In genomic region chr1:58789322-58789856, GRCh38 we compare ENCODE assay signal across 35 cellular contexts. TPM values are rescaled to one million over a fixed set of nuclear protein-coding genes. Genes with fewer than 3 reads are reported as not detected.
DNase-seq lines count a peak whose midpoint lies in the region; ATAC-seq, FAIRE-seq and TF ChIP-seq lines count a peak whose summit lies in the region.
"Had no signal": no experiment of that assay in that cellular context is flagged by ENCODE, and none has a peak within 500 bp of the region (broad histone marks: within the 10 kb centered on the region; RNA-seq: fewer than 3 reads in every experiment).

No MANE protein-coding gene starts in this region.

- H3K27me3 Mint-ChIP-seq in CD8-positive, alpha-beta T cell (ENCODE audit: low read depth) = no peaks in the 10 kb centered on the region
- peaks cover 32% of the 10 kb centered on the region for H3K27me3 Mint-ChIP-seq in neural crest cell (ENCODE audit: low read depth)
- H3K27me3 Mint-ChIP-seq: activated B cell treated with CpG ODN at 0.5 μM for 24 hours; activated naive CD8-positive, alpha-beta T cell treated with anti-CD3 and anti-CD28 coated beads for 36 hours; activated T-cell treated with anti-CD3 and anti-CD28 coated beads, Interleukin-2, amount 50 U/mL, for 24 hours; naive B cell; stimulated activated naive CD8-positive, alpha-beta T cell treated with anti-CD3 and anti-CD28 coated beads, Interleukin-15, amount 100 ng/mL, for 72 hours had no signal

- dilution Hi-C loops in keratinocyte (cut with MboI; ENCODE audit: extremely low pct_ligation_motif_present, low sequenced_read_pairs) = no loop called here

- peak overlapping the region; percentile 1 for H3K4me2 ChIP-seq in keratinocyte (ENCODE audit: control insufficient read depth, extremely low read depth, insufficient read depth, low read depth, low read length)

- H3K36me3 ChIP-seq in CD8-positive, alpha-beta T cell (ENCODE audit: insufficient read depth, low read length) = no peaks in the 10 kb centered on the region
- no peaks in the 10 kb centered on the region for H3K36me3 ChIP-seq in RWPE2 (ENCODE audit: low read depth)
- no peaks in the 10 kb centered on the region for H3K36me3 ChIP-seq in keratinocyte (ENCODE audit: control insufficient read depth in 2 of 2, extremely low read depth in 1 of 2, insufficient read depth in 2 of 2, low read length in 2 of 2)
- H3K36me3 ChIP-seq: esophagus muscularis mucosa, HAP-1, prostate gland, right lobe of liver, SJCRH30, thoracic aorta had no signal

- peaks cover 50% of the 10 kb centered on the region for H3K4me1 Mint-ChIP-seq in CD8-positive, alpha-beta T cell (ENCODE audit: low read depth)
- no peaks in the 10 kb centered on the region for H3K4me1 Mint-ChIP-seq in neural crest cell

- peak; percentile 29 for FAIRE-seq in keratinocyte (lab: Jason Lieb, UNC)
- FAIRE-seq: GM12892 had no signal

- ATAC-seq in CD8-positive, alpha-beta T cell = no peak
- no peak for ATAC-seq in RWPE2 (ENCODE audit: low read depth)
- ATAC-seq: right lobe of liver; stimulated activated naive CD8-positive, alpha-beta T cell treated with anti-CD3 and anti-CD28 coated beads, Interleukin-15, amount 100 ng/mL, for 72 hours had no signal

- POLR2A ChIA-PET in CD8-positive, alpha-beta T cell (lab: Charles Lee) = no interaction called here

- no peak overlapping the region for H3K27ac ChIP-seq in CD8-positive, alpha-beta T cell (ENCODE audit: low read depth, low read length)
- peak overlapping the region; percentile 4 for H3K27ac ChIP-seq in RWPE2 (ENCODE audit: poor library complexity, severe bottlenecking)
- no peak overlapping the region for H3K27ac ChIP-seq in keratinocyte (ENCODE audit: control insufficient read depth, insufficient read depth, low read length)
- H3K27ac ChIP-seq: esophagus muscularis mucosa, prostate gland, right lobe of liver, SJCRH30, thoracic aorta had no signal

- no peak overlapping the region for H3K9ac ChIP-seq in keratinocyte (ENCODE audit: control insufficient read depth, extremely low read depth, insufficient read depth, low read length)

- peak overlapping the region; percentile 61 for H2AFZ ChIP-seq in keratinocyte (ENCODE audit: control insufficient read depth, low read length)

- H4K20me1 ChIP-seq in keratinocyte (ENCODE audit: control insufficient read depth, extremely low read depth, insufficient read depth, low read length) = no peaks in the 10 kb centered on the region

- H3K36me3 Mint-ChIP-seq in CD8-positive, alpha-beta T cell = peaks cover 27% of the 10 kb centered on the region
- H3K36me3 Mint-ChIP-seq in neural crest cell (ENCODE audit: low read depth) = no peaks in the 10 kb centered on the region

- no peak overlapping the region for H3K4me3 Mint-ChIP-seq in CD8-positive, alpha-beta T cell
- peak overlapping the region; percentile 12 for H3K4me3 Mint-ChIP-seq in neural crest cell
- H3K4me3 Mint-ChIP-seq: activated B cell treated with CpG ODN at 0.5 μM for 24 hours; activated naive CD8-positive, alpha-beta T cell treated with anti-CD3 and anti-CD28 coated beads for 36 hours; activated T-cell treated with anti-CD3 and anti-CD28 coated beads, Interleukin-2, amount 50 U/mL, for 24 hours; dendritic cell treated with granulocyte-macrophage colony-stimulating factor and Interleukin-4, amounts not matched to agents 40 ng/mL and 50 ng/mL, for 4 days; endodermal cell; stimulated activated naive CD8-positive, alpha-beta T cell treated with anti-CD3 and anti-CD28 coated beads, Interleukin-15, amount 100 ng/mL, for 72 hours had no signal

- no peak overlapping the region for H3K4me3 ChIP-seq in CD8-positive, alpha-beta T cell (ENCODE audit: low read depth, low read length)
- no peak overlapping the region for H3K4me3 ChIP-seq in RWPE2 (ENCODE audit: severe bottlenecking)
- no peak overlapping the region for H3K4me3 ChIP-seq in keratinocyte (ENCODE audit: control insufficient read depth in 2 of 3, extremely low read depth in 1 of 3, insufficient read depth in 2 of 3, low read depth in 1 of 3, low read length in 3 of 3)
- H3K4me3 ChIP-seq: esophagus muscularis mucosa, HAP-1, prostate gland, right lobe of liver, SJCRH30, thoracic aorta had no signal

- H3K9me1 ChIP-seq in keratinocyte (ENCODE audit: control insufficient read depth, extremely low read depth, insufficient read depth, low read length) = no peaks in the 10 kb centered on the region

- H3K27me3 ChIP-seq in CD8-positive, alpha-beta T cell (ENCODE audit: insufficient read depth, low read length) = no peaks in the 10 kb centered on the region
- H3K27me3 ChIP-seq in RWPE2 (ENCODE audit: insufficient read depth, poor library complexity, severe bottlenecking) (no peaks in the 10 kb centered on the region), keratinocyte (ENCODE audit: control insufficient read depth, extremely low read depth, insufficient read depth, low read length) (no peaks in the 10 kb centered on the region)
- H3K27me3 ChIP-seq: esophagus muscularis mucosa, right lobe of liver, SJCRH30 had no signal

- peaks cover 12% of the 10 kb centered on the region for H3K9me3 Mint-ChIP-seq in CD8-positive, alpha-beta T cell
- H3K9me3 Mint-ChIP-seq in neural crest cell = no peaks in the 10 kb centered on the region

- H3K79me2 ChIP-seq in keratinocyte (ENCODE audit: control insufficient read depth, insufficient read depth, low read length) = no peaks in the 10 kb centered on the region

- TF ChIP-seq CTCF in CD8-positive, alpha-beta T cell (IDR thresholded peaks at IDR 0.05) = no peak
- no peak for TF ChIP-seq CTCF in RWPE2 (IDR thresholded peaks at IDR 0.05; ENCODE audit: poor library complexity, severe bottlenecking)
- TF ChIP-seq CTCF in keratinocyte (optimal IDR thresholded peaks at IDR 0.05 in 1 of 3, IDR thresholded peaks at IDR 0.05 in 1 of 3, conservative IDR thresholded peaks at IDR 0.05 in 1 of 3; ENCODE audit: extremely low read depth in 1 of 3, insufficient read depth in 2 of 3, low read length in 3 of 3) = no peak
- TF ChIP-seq CTCF in neural crest cell (conservative IDR thresholded peaks at IDR 0.05) = no peak

- intact Hi-C loops in CD8-positive, alpha-beta T cell (cut with DNase I, micrococcal nuclease) = loop anchor here (5.0 to 10.0 kb wide), 5 partner anchors 113 to 1025 kb away; partner anchors contain the start of genes HOOK1 (in 1 of the 2) and OMA1 (in 1 of the 2)

- no peak for DNase-seq in CD8-positive, alpha-beta T cell
- DNase-seq in RWPE2 (ENCODE audit: low spot score) (no peak), keratinocyte (ENCODE audit: low read depth, low spot score) (no peak), neural crest cell (ENCODE audit: low read depth, low spot score) (no peak), NCI-H1105 treated with DMSO at 0.1 percent for 48 hours (lab: John Stamatoyannopoulos, UW) (no peak), cerebellar nuclear complex (lab: John Stamatoyannopoulos, UW) (no peak), occipital lobe (lab: John Stamatoyannopoulos, UW) (no peak), T-helper 9 cell (no peak)
- DNase-seq: activated B cell treated with CpG ODN at 0.5 μM for 24 hours; activated CD4-positive, alpha-beta T cell treated with anti-CD3 and anti-CD28 coated beads, Interleukin-2, amount 50 U/mL, for 1 hour; activated effector memory CD4-positive, alpha-beta T cell treated with anti-CD3 and anti-CD28 coated beads, Interleukin-2, amount 50 U/mL, for 16 hours; activated naive CD8-positive, alpha-beta T cell treated with anti-CD3 and anti-CD28 coated beads for 36 hours; activated T-cell treated with anti-CD3 and anti-CD28 coated beads, Interleukin-2, amount 50 U/mL, for 24 hours; aorta; caudate nucleus; DMS53; endodermal cell; foreskin fibroblast; head of caudate nucleus; kidney glomerular epithelial cell; naive B cell; NCI-H1048; NCI-H187; NCI-H2171; nucleus accumbens; right lobe of liver; SJCRH30; stimulated activated CD8-positive, alpha-beta memory T cell treated with anti-CD3 and anti-CD28 coated beads, Interleukin-4, amount 100 ng/mL, for 48 hours; stimulated activated naive CD8-positive, alpha-beta T cell treated with anti-CD3 and anti-CD28 coated beads, Interleukin-15, amount 100 ng/mL, for 72 hours had no signal

- H3K4me1 ChIP-seq in CD8-positive, alpha-beta T cell (ENCODE audit: insufficient read depth, low read length) = peaks cover 4% of the 10 kb centered on the region
- peaks cover 6% of the 10 kb centered on the region for H3K4me1 ChIP-seq in RWPE2 (ENCODE audit: insufficient read depth, poor library complexity, severe bottlenecking)
- peaks cover 17% of the 10 kb centered on the region for H3K4me1 ChIP-seq in keratinocyte (ENCODE audit: control insufficient read depth, extremely low read depth, insufficient read depth, low read length)
- H3K4me1 ChIP-seq: HAP-1, prostate gland had no signal

- CTCF ChIA-PET in CD8-positive, alpha-beta T cell (lab: Charles Lee) = interaction anchor here (0.6 to 0.7 kb wide), 2 partner anchors 85 to 740 kb away, joined by 3 to 4 read pairs; no protein-coding TSS in a partner anchor

- H3K9me3 ChIP-seq in CD8-positive, alpha-beta T cell (ENCODE audit: low read length) = no peaks in the 10 kb centered on the region
- peaks cover 2% of the 10 kb centered on the region for H3K9me3 ChIP-seq in RWPE2 (ENCODE audit: severe bottlenecking)
- H3K9me3 ChIP-seq in keratinocyte (ENCODE audit: control insufficient read depth, low read depth, low read length) = peaks cover 2% of the 10 kb centered on the region
- H3K9me3 ChIP-seq: esophagus muscularis mucosa, HAP-1, prostate gland, right lobe of liver, thoracic aorta had no signal

- H3K27ac Mint-ChIP-seq in CD8-positive, alpha-beta T cell = peak overlapping the region; percentile 28
- no peak overlapping the region for H3K27ac Mint-ChIP-seq in neural crest cell (ENCODE audit: unreplicated experiment)
- H3K27ac Mint-ChIP-seq: activated naive CD8-positive, alpha-beta T cell treated with anti-CD3 and anti-CD28 coated beads for 36 hours; activated T-cell treated with anti-CD3 and anti-CD28 coated beads, Interleukin-2, amount 50 U/mL, for 24 hours; dendritic cell treated with granulocyte-macrophage colony-stimulating factor and Interleukin-4, amounts not matched to agents 40 ng/mL and 50 ng/mL, for 4 days; endodermal cell; stimulated activated naive CD8-positive, alpha-beta T cell treated with anti-CD3 and anti-CD28 coated beads, Interleukin-15, amount 100 ng/mL, for 72 hours had no signal

RNA-seq across cellular contexts. Expression of gene JUN, which starts 5.5 kb away (rescaled TPM):
- total RNA-seq in CD8-positive, alpha-beta T cell = 100 to 1,000 TPM; 595 to 598 TPM
- polyA plus RNA-seq in keratinocyte = 31.2 to 83.1 TPM (median 70.1 TPM) in 3 replicates
- polyA plus RNA-seq in keratinocyte (2011; ENCODE audit: low read depth) = 322 TPM
- polyA plus RNA-seq in keratinocyte (2011; cell fraction: cytosol; rRNA removed) = 20.0 and 37.1 TPM in 2 replicates
- polyA plus RNA-seq in keratinocyte (2011; cell fraction: nucleus; rRNA removed) = 170 and 226 TPM in 2 replicates
- 43.2 and 179 TPM in 2 replicates for polyA plus RNA-seq in keratinocyte (2012; ENCODE audit: low replicate concordance)
- 28.4 to 46.4 TPM (median 36.4 TPM) in 3 replicates for polyA minus RNA-seq in keratinocyte
- polyA minus RNA-seq in keratinocyte (2011; cell fraction: cytosol; rRNA and poly(A)+ RNA removed) = 76.4 TPM
- 198 and 206 TPM in 2 replicates for polyA minus RNA-seq in keratinocyte (2011; cell fraction: nucleus; rRNA and poly(A)+ RNA removed)
- total RNA-seq in neural crest cell (28.7 and 29.0 TPM in 2 replicates), occipital lobe (76.1 TPM)
